Comparison of ENCODE assay signal across 8 cellular contexts in genomic region chr6:43113431-43114260, GRCh38.
A peak's percentile ranks its signal among the peaks of the same experiment; 100 is the strongest.
DNase-seq lines count a peak whose midpoint lies in the region; ATAC-seq and TF ChIP-seq lines count a peak whose summit lies in the region.
"Had no signal": no experiment of that assay in that cellular context is flagged by ENCODE, and none has a peak within 500 bp of the region (broad histone marks: within the 10 kb centered on the region; RNA-seq: fewer than 3 reads in every experiment).

No MANE protein-coding gene starts in this region.

- peak overlapping the region in 18 of 21 experiments; percentile 12 to 91 (median 68) for H3K27ac ChIP-seq in skin epidermis

- H3K4me3 ChIP-seq in epithelial cell of esophagus (ENCODE audit: low read length) (no peak overlapping the region), skin epidermis (no peak overlapping the region)

- DNase-seq in NCI-H187 treated with DMSO at 0.1 percent for 48 hours (lab: John Stamatoyannopoulos, UW) (peak; percentile 85), epithelial cell of esophagus (ENCODE audit: low read depth) (peak; percentile 58), NCI-H446 treated with DMSO at 0.1 percent for 48 hours (lab: John Stamatoyannopoulos, UW) (no peak)
- DNase-seq in activated CD4-positive, alpha-beta T cell treated with anti-CD3 and anti-CD28 coated beads for 48 hours: no peak
- DNase-seq: activated B cell treated with CpG ODN at 0.5 μM for 24 hours, NCI-H1694 treated with DMSO at 0.1 percent for 48 hours had no signal

- TF ChIP-seq CTCF in epithelial cell of esophagus (IDR thresholded peaks at IDR 0.05; ENCODE audit: insufficient read depth, low read depth, low read length, missing control alignments): no peak

- ATAC-seq in GM21515 (IDR thresholded peaks at IDR 0.05; ENCODE audit: unreplicated experiment): no peak

Comparison
In these comparisons a context has a peak if more than half of its experiments do, and no peak if none do; other contexts are left out.
1. DNase-seq: peak in NCI-H187 treated with DMSO at 0.1 percent for 48 hours (single experiment) and epithelial cell of esophagus (single experiment); none in activated CD4-positive, alpha-beta T cell treated with anti-CD3 and anti-CD28 coated beads for 48 hours (single experiment) and NCI-H446 treated with DMSO at 0.1 percent for 48 hours (single experiment).